9 cellular contexts compared by ENCODE assay signal in genomic region chr1:21956720-21957552, GRCh38. TPM values are rescaled to one million over a fixed set of nuclear protein-coding genes. Genes with fewer than 3 reads are reported as not detected.
DNase-seq lines count a peak whose midpoint lies in the region; ATAC-seq and TF ChIP-seq lines count a peak whose summit lies in the region.
"Had no signal": no experiment of that assay in that cellular context is flagged by ENCODE, and none has a peak within 500 bp of the region (broad histone marks: within the 10 kb centered on the region; RNA-seq: fewer than 3 reads in every experiment).

No MANE protein-coding gene starts in this region.

- intact Hi-C loops in Right ventricle myocardium superior (cut with DNase I) (no loop called here), spleen (cut with DNase I; ENCODE audit: low total_unique reads) (no loop called here)

- no peaks in the 10 kb centered on the region for H3K9me3 ChIP-seq in spleen

- H3K27me3 ChIP-seq in spleen (replicated peaks in 1 of 7), result peaks cover 0 to 5% (median 0%) of the 10 kb centered on the region in 7 donors

- peak; percentile 80 to 85 for ATAC-seq in activated T-cell treated with anti-CD3 and anti-CD28 coated beads, Interleukin-2, amount 50 U/mL, for 4 hours
- peak; percentile 80 for ATAC-seq in Right ventricle myocardium superior (ENCODE audit: poor library complexity)
- ATAC-seq in HG03565 (IDR thresholded peaks at IDR 0.05; ENCODE audit: unreplicated experiment), result no peak

- no peak overlapping the region for H3K4me3 ChIP-seq in spleen

- peaks cover 8 to 38% (median 27%) of the 10 kb centered on the region in 6 donors for H3K4me1 ChIP-seq in spleen

- no peak for TF ChIP-seq CTCF in spleen (IDR thresholded peaks at IDR 0.05 in 8 of 11, conservative IDR thresholded peaks at IDR 0.05 in 3 of 11)

- peak overlapping the region in 6 of 8 donors; percentile 39 to 74 (median 67) for H3K27ac ChIP-seq in spleen

- no peaks in the 10 kb centered on the region for H3K9me3 Mint-ChIP-seq in activated T-cell treated with anti-CD3 and anti-CD28 coated beads, Interleukin-2, amount 50 U/mL, for 4 hours

- no peaks in the 10 kb centered on the region for H3K36me3 ChIP-seq in spleen

- no peaks in the 10 kb centered on the region for H3K36me3 Mint-ChIP-seq in activated T-cell treated with anti-CD3 and anti-CD28 coated beads, Interleukin-2, amount 50 U/mL, for 4 hours (ENCODE audit: insufficient read depth)
- H3K36me3 Mint-ChIP-seq: brain had no signal

- DNase-seq in COR-L47 (lab: John Stamatoyannopoulos, UW) (peak; percentile 51), NCI-H2196 treated with DMSO at 0.1 percent for 48 hours (lab: John Stamatoyannopoulos, UW; ENCODE audit: unreplicated experiment) (peak; percentile 91), Right ventricle myocardium superior (peak; percentile 81), spleen (no peak), NAMALWA (ENCODE audit: low spot score) (no peak), ecto neural progenitor cell (ENCODE audit: low spot score) (no peak)
- DNase-seq in activated T-cell treated with anti-CD3 and anti-CD28 coated beads, Interleukin-2, amount 50 U/mL, for 4 hours, result peak; percentile 47

- no peak for TF ChIP-seq POLR2A in spleen (IDR thresholded peaks at IDR 0.05)

- H3K4me3 Mint-ChIP-seq in activated T-cell treated with anti-CD3 and anti-CD28 coated beads, Interleukin-2, amount 50 U/mL, for 4 hours, result peak overlapping the region; percentile 67
- H3K4me3 Mint-ChIP-seq: brain had no signal

- H3K27me3 Mint-ChIP-seq in activated T-cell treated with anti-CD3 and anti-CD28 coated beads, Interleukin-2, amount 50 U/mL, for 4 hours (ENCODE audit: low read depth), result peaks cover 3% of the 10 kb centered on the region

- WGBS in spleen, 5 donors, result 49 to 57% (median 50%) methylated on average over 13 to 18 of the region's 18 CpGs

- peaks cover 33% of the 10 kb centered on the region for H3K4me1 Mint-ChIP-seq in activated T-cell treated with anti-CD3 and anti-CD28 coated beads, Interleukin-2, amount 50 U/mL, for 4 hours (ENCODE audit: low read depth)

RNA-seq across cellular contexts. Expression of gene HSPG2, which starts 19.8 kb away (rescaled TPM):
- total RNA-seq in activated T-cell treated with anti-CD3 and anti-CD28 coated beads, Interleukin-2, amount 50 U/mL, for 4 hours, result 1 to 10 TPM in 2 of 3 donors, under 1 TPM in 1; 0.92 to 1.7 (median 1.2) TPM
- 263 TPM for total RNA-seq in Right ventricle myocardium superior
- 100 to 1,000 TPM in 6 of 7 donors, 10 to 100 TPM in 1; 69.7 to 395 (median 178) TPM for total RNA-seq in spleen
- polyA plus RNA-seq in spleen, result 10 to 100 TPM; 14.4 to 63.5 (median 15.0) TPM

RNA-seq across cellular contexts. Expression of gene CELA3B, which starts 19.9 kb away (rescaled TPM):
- 1 to 10 TPM; 2.2 to 5.3 (median 3.6) TPM for total RNA-seq in activated T-cell treated with anti-CD3 and anti-CD28 coated beads, Interleukin-2, amount 50 U/mL, for 4 hours
- not detected for total RNA-seq in Right ventricle myocardium superior
- 1 to 10 TPM in 2 of 7 donors, under 1 TPM in 1, not detected in 4; 0.60 to 1.8 (median 1.3) TPM for total RNA-seq in spleen
- under 1 TPM; 0.08 to 0.38 (median 0.24) TPM for polyA plus RNA-seq in spleen

RNA-seq across cellular contexts. Expression of gene CELA3A, which starts 44.5 kb away (rescaled TPM):
- 1 to 10 TPM; 4.0 to 8.1 (median 6.9) TPM for total RNA-seq in activated T-cell treated with anti-CD3 and anti-CD28 coated beads, Interleukin-2, amount 50 U/mL, for 4 hours
- total RNA-seq in Right ventricle myocardium superior (not detected), spleen (1 to 10 TPM in 3 of 7 donors, not detected in 4; 1.7 to 5.2 (median 3.9) TPM)
- polyA plus RNA-seq in spleen, result under 1 TPM; 0.45 to 0.94 (median 0.80) TPM

Comparison
In these comparisons a context has a peak if more than half of its experiments do, and no peak if none do; other contexts are left out.
1. DNase-seq: peak in COR-L47 (single experiment), NCI-H2196 treated with DMSO at 0.1 percent for 48 hours (single experiment), activated T-cell treated with anti-CD3 and anti-CD28 coated beads, Interleukin-2, amount 50 U/mL, for 4 hours (single experiment) and Right ventricle myocardium superior (single experiment); none in spleen (single experiment), NAMALWA (single experiment) and ecto neural progenitor cell (single experiment).
2. RNA of gene HSPG2, which starts 19.8 kb away (total RNA-seq): 263 TPM in Right ventricle myocardium superior (single experiment) and 69.7 to 395 TPM in spleen; 0.92 to 1.7 TPM in activated T-cell treated with anti-CD3 and anti-CD28 coated beads, Interleukin-2, amount 50 U/mL, for 4 hours; every median in the first group is over 10 times any median in the second.